8 cellular contexts compared by ENCODE assay signal in the genomic region with DNA sequence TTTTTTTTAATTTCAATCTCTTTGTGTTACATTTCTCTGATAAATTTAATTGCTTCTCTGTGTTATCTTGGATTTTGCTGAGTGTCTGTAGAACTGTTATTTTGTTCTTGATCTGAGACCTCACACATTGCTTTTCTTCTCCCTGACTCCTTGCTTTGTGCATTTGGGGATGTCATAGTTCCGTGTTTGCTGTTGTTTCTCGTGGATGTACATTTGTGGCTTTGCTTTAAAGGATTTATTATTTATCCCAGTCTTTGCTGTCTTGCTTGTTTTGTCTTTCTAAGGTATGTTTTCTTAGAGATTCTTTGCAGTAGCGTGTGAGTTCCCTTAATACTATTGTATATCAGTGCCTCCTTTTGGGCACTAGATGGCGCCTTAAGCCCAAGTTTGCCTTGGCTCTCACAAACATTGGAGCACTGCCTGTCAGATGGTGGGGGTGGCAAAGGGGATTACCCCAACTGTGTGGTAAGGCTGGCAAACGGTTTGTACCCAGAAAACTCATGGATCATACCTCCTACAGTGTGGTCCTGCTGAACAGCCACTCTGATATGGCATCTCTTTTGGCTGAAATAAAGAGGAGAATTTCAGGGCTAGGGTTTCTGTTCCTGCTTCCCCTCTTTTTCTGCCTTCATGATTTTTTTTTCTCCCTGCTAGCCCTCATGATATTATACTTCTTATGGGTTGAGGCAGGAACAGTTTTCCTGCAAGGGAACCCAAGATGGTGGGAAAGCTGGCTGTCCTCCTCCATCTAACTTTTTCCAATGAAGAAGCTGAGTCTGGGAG.
A peak's percentile ranks its signal among the peaks of the same experiment; 100 is the strongest.
DNase-seq lines count a peak whose midpoint lies in the region; ATAC-seq and TF ChIP-seq lines count a peak whose summit lies in the region.

No MANE protein-coding gene starts in this region.

- POLR2A ChIA-PET in PC-3 (lab: Charles Lee; ENCODE audit: unreplicated experiment), result no interaction called here

- no peaks in the 10 kb centered on the region for H3F3A ChIP-seq in PC-3 (ENCODE audit: low read length, unreplicated experiment)

- no peak for TF ChIP-seq POLR2A in testis (IDR thresholded peaks at IDR 0.05)

- H3K36me3 ChIP-seq in DND-41 (ENCODE audit: insufficient read depth, low read length), result no peaks in the 10 kb centered on the region
- H3K36me3 ChIP-seq in HUES48 (ENCODE audit: control insufficient read depth, insufficient read depth, low read length), result 0 out of 2 replicates have a peak, but pooled peaks cover 5% of the 10 kb centered on the region
- H3K36me3 ChIP-seq in PC-3 (ENCODE audit: low read depth, low read length), result no peaks in the 10 kb centered on the region; the same call in 1 of the 2 replicates
- H3K36me3 ChIP-seq in neutrophil, result no peaks in the 10 kb centered on the region
- H3K36me3 ChIP-seq in testis (ENCODE audit: low read depth, missing control alignments), result no peaks in the 10 kb centered on the region

- H3K9ac ChIP-seq in DND-41 (ENCODE audit: low read depth, low read length) (no peak overlapping the region), HUES48 (ENCODE audit: low read depth, low read length) (0 out of 2 replicates have a peak overlapping the region, but pooled peaks have one; percentile 6), PC-3 (ENCODE audit: low read length) (no peak overlapping the region)

- peak; percentile 98 for TF ChIP-seq CTCF in DND-41 (IDR thresholded peaks at IDR 0.05; ENCODE audit: borderline replicate concordance, extremely low read depth, low read length, poor library complexity, severe bottlenecking)
- peak; percentile 91 for TF ChIP-seq CTCF in PC-3 (conservative IDR thresholded peaks at IDR 0.05; ENCODE audit: low read depth, low read length)
- TF ChIP-seq CTCF in fibroblast of pulmonary artery (IDR thresholded peaks at IDR 0.05; ENCODE audit: low read length, missing control alignments), result peak; percentile 89
- TF ChIP-seq CTCF in neutrophil (IDR thresholded peaks at IDR 0.05), result peak; percentile 82
- peak; percentile 64 to 86 (median 81) for TF ChIP-seq CTCF in testis (IDR thresholded peaks at IDR 0.05)

- no peak overlapping the region for H3K4me2 ChIP-seq in DND-41 (ENCODE audit: insufficient read depth, low read length)
- no peak overlapping the region for H3K4me2 ChIP-seq in PC-3 (ENCODE audit: low read length)

- BruUV-seq in PC-3 (replicated peaks; lab: Mats Ljungman, UMichigan), result no TSS peak

- CTCF ChIA-PET in PC-3 (lab: Charles Lee), result interaction anchor here (0.6 kb wide), 1 partner anchor 70 kb away, joined by 3 read pairs; no protein-coding TSS in a partner anchor

- 15 to 19% methylated on average over 5 of the region's 5 CpGs for WGBS in testis, 2 donors

- no peaks in the 10 kb centered on the region for H3K9me2 ChIP-seq in PC-3 (replicated peaks; ENCODE audit: low read length)

- intact Hi-C loops in PC-3 (cut with micrococcal nuclease), result loop anchor here (1.0 to 10.0 kb wide), 4 partner anchors 93 to 671 kb away; a partner anchor contains a TSS
- intact Hi-C loops in testis (cut with DNase I; ENCODE audit: low total_unique reads), result no loop called here

- H3K79me2 ChIP-seq in DND-41 (ENCODE audit: insufficient read depth, low read length) (no peaks in the 10 kb centered on the region), PC-3 (ENCODE audit: low read length) (no peaks in the 10 kb centered on the region)

- H4K20me1 ChIP-seq in DND-41 (ENCODE audit: insufficient read depth, low read length) (no peaks in the 10 kb centered on the region), PC-3 (ENCODE audit: low read length) (no peaks in the 10 kb centered on the region)

- peak; percentile 75 for DNase-seq in DND-41
- peak; percentile 71 for DNase-seq in PC-3
- DNase-seq in activated T-cell treated with anti-CD3 and anti-CD28 coated beads, Interleukin-2, amount 50 U/mL, for 48 hours, result peak; percentile 70 to 71
- DNase-seq in fibroblast of pulmonary artery (ENCODE audit: low read depth), result peak; percentile 83
- peak; percentile 80 for DNase-seq in testis

- H3K4me1 ChIP-seq in DND-41 (ENCODE audit: insufficient read depth, low read length) (peaks cover 6% of the 10 kb centered on the region), HUES48 (ENCODE audit: control insufficient read depth, insufficient read depth, low read length) (peaks cover 5% of the 10 kb centered on the region), PC-3 (ENCODE audit: insufficient read depth, low read length) (no peaks in the 10 kb centered on the region), neutrophil (ENCODE audit: control insufficient read depth in 1 of 2, insufficient read depth in 1 of 2, low read depth in 1 of 2, low read length in 1 of 2) (no peaks in the 10 kb centered on the region), testis (no peaks in the 10 kb centered on the region)

- H3K9me3 ChIP-seq in DND-41 (ENCODE audit: insufficient read depth, low read length, severe bottlenecking), result no peaks in the 10 kb centered on the region
- peaks cover 5% of the 10 kb centered on the region for H3K9me3 ChIP-seq in HUES48 (ENCODE audit: control insufficient read depth, insufficient read depth, low read length)
- H3K9me3 ChIP-seq in PC-3 (ENCODE audit: low read length), result no peaks in the 10 kb centered on the region
- no peaks in the 10 kb centered on the region for H3K9me3 ChIP-seq in neutrophil
- no peaks in the 10 kb centered on the region for H3K9me3 ChIP-seq in testis

- ATAC-seq in DND-41 (ENCODE audit: insufficient read depth, low read depth), result peak; percentile 99
- peak; percentile 100 for ATAC-seq in GM21529 (IDR thresholded peaks at IDR 0.05; ENCODE audit: unreplicated experiment)
- ATAC-seq in PC-3, result peak; percentile 67

- no peaks in the 10 kb centered on the region for H3K27me3 ChIP-seq in DND-41 (ENCODE audit: insufficient read depth, low read length, poor library complexity)
- H3K27me3 ChIP-seq in HUES48 (ENCODE audit: control insufficient read depth, insufficient read depth, low read length), result no peaks in the 10 kb centered on the region
- H3K27me3 ChIP-seq in PC-3 (ENCODE audit: low read length), result no peaks in the 10 kb centered on the region
- no peaks in the 10 kb centered on the region for H3K27me3 ChIP-seq in neutrophil
- no peaks in the 10 kb centered on the region for H3K27me3 ChIP-seq in testis

- H3K27ac ChIP-seq in DND-41 (ENCODE audit: low read length) (peak overlapping the region; percentile 34), HUES48 (ENCODE audit: low read depth, low read length) (no peak overlapping the region), PC-3 (ENCODE audit: low read length) (no peak overlapping the region), neutrophil (no peak overlapping the region), testis (no peak overlapping the region)

- H2AFZ ChIP-seq in DND-41 (ENCODE audit: low read depth, low read length) (peak overlapping the region; percentile 21; the same call in 1 of the 2 replicates), PC-3 (ENCODE audit: low read length) (no peak overlapping the region)

- no peak overlapping the region for H3K4me3 ChIP-seq in DND-41 (ENCODE audit: low read depth in 1 of 2, low read length in 2 of 2)
- H3K4me3 ChIP-seq in HUES48 (ENCODE audit: low read depth, low read length), result no peak overlapping the region
- H3K4me3 ChIP-seq in PC-3 (ENCODE audit: low read length), result no peak overlapping the region
- no peak overlapping the region for H3K4me3 ChIP-seq in fibroblast of pulmonary artery (replicated peaks; ENCODE audit: low read depth, low read length)
- H3K4me3 ChIP-seq in neutrophil (ENCODE audit: low read depth in 1 of 2, low read length in 1 of 2), result no peak overlapping the region
- H3K4me3 ChIP-seq in testis, result no peak overlapping the region
